Comparison of ENCODE assay signal across 8 cellular contexts in the genomic region with DNA sequence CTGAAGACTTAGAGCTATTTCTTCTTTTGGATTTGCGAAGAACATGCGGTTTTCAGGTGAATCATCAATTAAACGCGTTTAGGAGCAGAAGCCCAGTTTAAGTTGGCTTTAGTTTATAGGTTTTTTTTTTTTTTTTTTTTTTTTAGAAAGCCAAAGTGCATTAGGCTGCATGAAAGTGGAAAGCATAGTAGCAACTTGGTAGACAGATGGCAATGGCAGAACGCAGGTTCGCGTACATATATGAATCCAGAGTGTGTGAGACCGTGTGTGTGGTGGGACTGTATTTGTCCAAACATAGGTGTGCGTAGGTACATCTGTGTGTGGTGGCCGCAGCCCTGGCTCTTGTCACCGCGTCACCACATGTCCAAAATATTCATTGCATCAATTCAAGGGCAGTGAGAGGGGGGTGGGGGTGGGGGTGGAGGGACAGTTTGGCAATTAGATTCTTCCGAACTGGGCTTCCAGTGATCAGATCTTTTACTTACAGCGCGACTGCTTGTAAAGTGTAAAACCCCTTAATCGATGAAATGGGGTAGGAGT. TPM values are rescaled to one million over a fixed set of nuclear protein-coding genes. Genes with fewer than 3 reads are reported as not detected.
DNase-seq lines count a peak whose midpoint lies in the region; ATAC-seq, FAIRE-seq and TF ChIP-seq lines count a peak whose summit lies in the region.

No MANE protein-coding gene starts in this region.

- no peak for ATAC-seq in activated T-cell treated with anti-CD3 and anti-CD28 coated beads, Interleukin-2, amount 50 U/mL, for 72 hours (replicated peaks in 1 of 2)

- peaks cover 22% of the 10 kb centered on the region for H3K4me1 Mint-ChIP-seq in activated T-cell treated with anti-CD3 and anti-CD28 coated beads, Interleukin-2, amount 50 U/mL, for 72 hours (ENCODE audit: low read depth)
- H3K4me1 Mint-ChIP-seq in neural crest cell = peaks cover 16% of the 10 kb centered on the region

- DNase-seq in activated CD4-positive, alpha-beta T cell treated with anti-CD3 and anti-CD28 coated beads for 24 hours (ENCODE audit: low read depth in 2 of 2) = peak; percentile 8 to 10
- no peak for DNase-seq in activated CD4-positive, alpha-beta T cell treated with anti-CD3 and anti-CD28 coated beads for 1 hour
- DNase-seq in NCI-H526 (lab: John Stamatoyannopoulos, UW) (peak; percentile 23 to 63), fibroblast of villous mesenchyme (ENCODE audit: low read depth) (peak; percentile 53), neural crest cell (ENCODE audit: low read depth, low spot score) (no peak), ecto neural progenitor cell (ENCODE audit: low spot score) (no peak), HTR-8/SVneo (ENCODE audit: insufficient read length, low spot score) (no peak)
- DNase-seq in activated T-cell treated with anti-CD3 and anti-CD28 coated beads, Interleukin-2, amount 50 U/mL, for 72 hours = peak; percentile 16 to 27

- peaks cover 6% of the 10 kb centered on the region in 2 donors for H3K36me3 Mint-ChIP-seq in activated T-cell treated with anti-CD3 and anti-CD28 coated beads, Interleukin-2, amount 50 U/mL, for 72 hours (ENCODE audit: insufficient read depth in 2 of 2)
- no peaks in the 10 kb centered on the region for H3K36me3 Mint-ChIP-seq in neural crest cell (ENCODE audit: low read depth)

- H3K9me3 Mint-ChIP-seq in activated T-cell treated with anti-CD3 and anti-CD28 coated beads, Interleukin-2, amount 50 U/mL, for 72 hours = no peaks in the 10 kb centered on the region
- no peaks in the 10 kb centered on the region for H3K9me3 Mint-ChIP-seq in neural crest cell

- FAIRE-seq in HTR-8/SVneo (lab: Jason Lieb, UNC) = no peak

- peak overlapping the region; percentile 98 for H3K27ac Mint-ChIP-seq in activated T-cell treated with anti-CD3 and anti-CD28 coated beads, Interleukin-2, amount 50 U/mL, for 72 hours
- H3K27ac Mint-ChIP-seq in neural crest cell (ENCODE audit: unreplicated experiment) = peak overlapping the region; percentile 93

- H3K4me3 Mint-ChIP-seq in activated T-cell treated with anti-CD3 and anti-CD28 coated beads, Interleukin-2, amount 50 U/mL, for 72 hours = peak overlapping the region; percentile 98 to 99
- H3K4me3 Mint-ChIP-seq in neural crest cell = peak overlapping the region; percentile 92

- no peaks in the 10 kb centered on the region for H3K27me3 Mint-ChIP-seq in activated T-cell treated with anti-CD3 and anti-CD28 coated beads, Interleukin-2, amount 50 U/mL, for 72 hours (ENCODE audit: low read depth)
- no peaks in the 10 kb centered on the region for H3K27me3 Mint-ChIP-seq in neural crest cell (ENCODE audit: low read depth)

- peak overlapping the region; percentile 92 for H3K4me3 ChIP-seq in fibroblast of villous mesenchyme (ENCODE audit: low read depth, low read length)

- TF ChIP-seq CTCF in fibroblast of villous mesenchyme (IDR thresholded peaks at IDR 0.05; ENCODE audit: insufficient read depth, low read depth, low read length) (no peak), neural crest cell (conservative IDR thresholded peaks at IDR 0.05) (no peak)

RNA-seq across cellular contexts. Expression of gene JADE1, which starts 0.9 kb away (rescaled TPM):
- 10 to 100 TPM; 30.0 to 34.9 TPM for total RNA-seq in activated T-cell treated with anti-CD3 and anti-CD28 coated beads, Interleukin-2, amount 50 U/mL, for 72 hours
- 29.6 and 38.4 TPM in 2 replicates for total RNA-seq in fibroblast of villous mesenchyme
- total RNA-seq in neural crest cell = 37.3 and 39.6 TPM in 2 replicates

Comparison
In these comparisons a context has a peak if more than half of its experiments do, and no peak if none do; other contexts are left out.
1. DNase-seq: peak in activated CD4-positive, alpha-beta T cell treated with anti-CD3 and anti-CD28 coated beads for 24 hours (2 of 2), NCI-H526 (2 of 2), activated T-cell treated with anti-CD3 and anti-CD28 coated beads, Interleukin-2, amount 50 U/mL, for 72 hours (2 of 2) and fibroblast of villous mesenchyme (single experiment); none in activated CD4-positive, alpha-beta T cell treated with anti-CD3 and anti-CD28 coated beads for 1 hour (single experiment), neural crest cell (single experiment), ecto neural progenitor cell (single experiment) and HTR-8/SVneo (single experiment).